ENCODE assay signal across 9 cellular contexts in the genomic region with DNA sequence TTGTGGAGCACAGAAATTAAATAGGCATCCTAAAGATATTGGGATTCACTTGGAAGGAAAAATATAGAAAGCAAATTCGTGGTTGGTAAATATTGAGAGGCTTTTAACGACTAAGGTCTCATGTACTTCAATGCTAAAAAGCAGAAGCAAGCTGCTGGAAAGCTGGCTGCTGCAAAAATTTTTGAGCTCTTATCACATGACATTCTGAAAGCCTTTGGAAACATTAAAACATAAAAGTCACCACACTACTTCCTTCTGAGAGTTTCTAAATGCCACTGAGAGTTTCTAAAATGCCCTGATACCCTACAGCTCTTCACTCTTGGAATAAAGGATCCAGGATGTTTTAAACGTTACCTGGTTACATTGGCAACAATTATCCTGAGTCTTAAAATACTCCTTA. TPM values are rescaled to one million over a fixed set of nuclear protein-coding genes. Genes with fewer than 3 reads are reported as not detected.
DNase-seq lines count a peak whose midpoint lies in the region; ATAC-seq and TF ChIP-seq lines count a peak whose summit lies in the region.
"Had no signal": no experiment of that assay in that cellular context is flagged by ENCODE, and none has a peak within 500 bp of the region (broad histone marks: within the 10 kb centered on the region; RNA-seq: fewer than 3 reads in every experiment).

No MANE protein-coding gene starts in this region.

- peaks cover 24 to 29% of the 10 kb centered on the region in 2 donors for H3K4me1 ChIP-seq in gastrocnemius medialis

- no peaks in the 10 kb centered on the region for H3K27me3 ChIP-seq in gastrocnemius medialis

- no peak overlapping the region for H3K4me3 Mint-ChIP-seq in activated CD8-positive, alpha-beta memory T cell treated with anti-CD3 and anti-CD28 coated beads, Interleukin-2, amount 10 ng/mL, durations not matched to agents 7 days and 5 days
- H3K4me3 Mint-ChIP-seq: T-helper 1 cell treated with Interleukin-12 subunit alpha and Interleukin-12 subunit beta and Interleukin-4 antibody, amounts not matched to agents 30 μg/mL and 1 μg/mL, for 36 hours had no signal

- no peaks in the 10 kb centered on the region for H3K9me3 ChIP-seq in gastrocnemius medialis

- DNase-seq in Kasumi-1 (lab: John Stamatoyannopoulos, UW): peak; percentile 88 to 91
- DNase-seq in coronary artery (ENCODE audit: low spot score): no peak
- DNase-seq in gastrocnemius medialis: no peak
- DNase-seq in activated CD8-positive, alpha-beta memory T cell treated with anti-CD3 and anti-CD28 coated beads, Interleukin-2, amount 10 ng/mL, durations not matched to agents 7 days and 5 days: no peak
- DNase-seq in NCI-H2081 treated with DMSO at 0.1 percent for 48 hours (lab: John Stamatoyannopoulos, UW): no peak
- DNase-seq in stimulated activated naive CD4-positive, alpha-beta T cell treated with Interleukin-2 at 50 U/mL for 16 hours (lab: John Stamatoyannopoulos, UW): no peak

- H3K36me3 Mint-ChIP-seq in activated CD8-positive, alpha-beta memory T cell treated with anti-CD3 and anti-CD28 coated beads, Interleukin-2, amount 10 ng/mL, durations not matched to agents 7 days and 5 days: peaks cover 8% of the 10 kb centered on the region

- H3K4me3 ChIP-seq in coronary artery (no peak overlapping the region), gastrocnemius medialis (no peak overlapping the region)

- no peak overlapping the region for H3K27ac Mint-ChIP-seq in activated CD8-positive, alpha-beta memory T cell treated with anti-CD3 and anti-CD28 coated beads, Interleukin-2, amount 10 ng/mL, durations not matched to agents 7 days and 5 days
- H3K27ac Mint-ChIP-seq: T-helper 1 cell treated with Interleukin-12 subunit alpha and Interleukin-12 subunit beta and Interleukin-4 antibody, amounts not matched to agents 30 μg/mL and 1 μg/mL, for 36 hours had no signal

- peaks cover 5% of the 10 kb centered on the region for H3K4me1 Mint-ChIP-seq in activated CD8-positive, alpha-beta memory T cell treated with anti-CD3 and anti-CD28 coated beads, Interleukin-2, amount 10 ng/mL, durations not matched to agents 7 days and 5 days

- H3K36me3 ChIP-seq in gastrocnemius medialis: no peaks in the 10 kb centered on the region

- peaks cover 7% of the 10 kb centered on the region for H3K9me3 Mint-ChIP-seq in activated CD8-positive, alpha-beta memory T cell treated with anti-CD3 and anti-CD28 coated beads, Interleukin-2, amount 10 ng/mL, durations not matched to agents 7 days and 5 days (ENCODE audit: low read depth)

- intact Hi-C loops in gastrocnemius medialis (cut with DNase I; ENCODE audit: low total_unique reads): no loop called here

- no peaks in the 10 kb centered on the region for H3K27me3 Mint-ChIP-seq in activated CD8-positive, alpha-beta memory T cell treated with anti-CD3 and anti-CD28 coated beads, Interleukin-2, amount 10 ng/mL, durations not matched to agents 7 days and 5 days

- TF ChIP-seq POLR2A in gastrocnemius medialis (IDR thresholded peaks at IDR 0.05): no peak

- H3K27ac ChIP-seq in coronary artery (peak overlapping the region; percentile 69 to 81), gastrocnemius medialis (peak overlapping the region; percentile 51 to 65 (median 57))

- CTCF ChIA-PET in activated CD8-positive, alpha-beta memory T cell treated with anti-CD3 and anti-CD28 coated beads, Interleukin-2, amount 10 ng/mL, durations not matched to agents 7 days and 5 days (lab: Charles Lee): interaction anchor here (0.7 kb wide), 1 partner anchor 217 kb away, joined by 3 read pairs; no protein-coding TSS in a partner anchor

- TF ChIP-seq CTCF in coronary artery (IDR thresholded peaks at IDR 0.05): no peak
- TF ChIP-seq CTCF in gastrocnemius medialis (IDR thresholded peaks at IDR 0.05 in 4 of 5, conservative IDR thresholded peaks at IDR 0.05 in 1 of 5): no peak

- ATAC-seq in GM18868 (IDR thresholded peaks at IDR 0.05; ENCODE audit: unreplicated experiment): peak; percentile 92
- no peak for ATAC-seq in gastrocnemius medialis
- ATAC-seq in GM18502 (IDR thresholded peaks at IDR 0.05; ENCODE audit: poor library complexity, unreplicated experiment): no peak
- ATAC-seq in activated CD8-positive, alpha-beta memory T cell treated with anti-CD3 and anti-CD28 coated beads, Interleukin-2, amount 10 ng/mL, durations not matched to agents 7 days and 5 days: no peak

- in situ Hi-C loops in gastrocnemius medialis (cut with MboI; ENCODE audit: low sequenced_read_pairs in 4 of 4): loop anchor here in 1 of 4 donors (25.0 kb wide), 1 partner anchor 705 kb away; no protein-coding TSS in a partner anchor

RNA-seq across cellular contexts. Expression of gene CBLB, which starts 39.0 kb away (rescaled TPM):
- 10 to 100 TPM; 14.8 to 46.4 (median 21.6) TPM for total RNA-seq in gastrocnemius medialis
- 100 to 1,000 TPM; 125 to 158 TPM for total RNA-seq in activated CD8-positive, alpha-beta memory T cell treated with anti-CD3 and anti-CD28 coated beads, Interleukin-2, amount 10 ng/mL, durations not matched to agents 7 days and 5 days

Comparison
In these comparisons a context has a peak if more than half of its experiments do, and no peak if none do; other contexts are left out.
1. DNase-seq: peak in Kasumi-1 (2 of 2); none in coronary artery (single experiment), gastrocnemius medialis (0 of 2), activated CD8-positive, alpha-beta memory T cell treated with anti-CD3 and anti-CD28 coated beads, Interleukin-2, amount 10 ng/mL, durations not matched to agents 7 days and 5 days (single experiment), NCI-H2081 treated with DMSO at 0.1 percent for 48 hours (single experiment) and stimulated activated naive CD4-positive, alpha-beta T cell treated with Interleukin-2 at 50 U/mL for 16 hours (single experiment).